ENCODE assay signal across 12 cellular contexts in genomic region chr10:23341004-23341403, GRCh38.
DNase-seq lines count a peak whose midpoint lies in the region; ATAC-seq lines count a peak whose summit lies in the region.
"Had no signal": no experiment of that assay in that cellular context is flagged by ENCODE, and none has a peak within 500 bp of the region (broad histone marks: within the 10 kb centered on the region; RNA-seq: fewer than 3 reads in every experiment).

No MANE protein-coding gene starts in this region.

- no peak overlapping the region for H3K27ac Mint-ChIP-seq in effector memory CD8-positive, alpha-beta T cell
- H3K27ac Mint-ChIP-seq in stimulated activated naive CD8-positive, alpha-beta T cell treated with anti-CD3 and anti-CD28 coated beads, Interleukin-15, amount 100 ng/mL, for 72 hours: peak overlapping the region in 1 of 2 donors; percentile 23

- peak; percentile 40 for ATAC-seq in effector memory CD8-positive, alpha-beta T cell (replicated peaks)
- ATAC-seq in stimulated activated naive CD8-positive, alpha-beta T cell treated with anti-CD3 and anti-CD28 coated beads, Interleukin-15, amount 100 ng/mL, for 72 hours: peak; percentile 72

- peak; percentile 27 for DNase-seq in stimulated activated CD4-positive, alpha-beta T cell treated with anti-CD3 and anti-CD28 coated beads, Interleukin-1b, Interleukin-23, amount 100 ng/mL, for 48 hours
- no peak for DNase-seq in stimulated activated CD4-positive, alpha-beta T cell treated with anti-CD3 and anti-CD28 coated beads, Interleukin-12 subunit alpha, Interleukin-12 subunit beta, amount 100 ng/mL, for 4 hours
- DNase-seq in NAMALWA (ENCODE audit: low spot score) (peak; percentile 6), GM19240 (ENCODE audit: insufficient read length, low spot score) (no peak), AG20443 (ENCODE audit: low spot score) (no peak), NCI-H69 (lab: John Stamatoyannopoulos, UW) (no peak)
- DNase-seq in effector memory CD8-positive, alpha-beta T cell: no peak
- no peak for DNase-seq in stimulated activated naive CD8-positive, alpha-beta T cell treated with anti-CD3 and anti-CD28 coated beads, Interleukin-15, amount 100 ng/mL, for 72 hours
- DNase-seq: activated effector memory CD4-positive, alpha-beta T cell treated with Interleukin-2 at 50 U/mL for 16 hours; KG1; NCI-H2171 treated with DMSO at 0.1 percent for 48 hours; Peyer's patch had no signal

- H3K27me3 Mint-ChIP-seq in effector memory CD8-positive, alpha-beta T cell: peaks cover 14 to 29% of the 10 kb centered on the region in 2 donors
- H3K27me3 Mint-ChIP-seq in stimulated activated naive CD8-positive, alpha-beta T cell treated with anti-CD3 and anti-CD28 coated beads, Interleukin-15, amount 100 ng/mL, for 72 hours: no peaks in the 10 kb centered on the region

- no peaks in the 10 kb centered on the region for H3K9me3 Mint-ChIP-seq in effector memory CD8-positive, alpha-beta T cell
- peaks cover 0 to 7% of the 10 kb centered on the region in 2 donors for H3K9me3 Mint-ChIP-seq in stimulated activated naive CD8-positive, alpha-beta T cell treated with anti-CD3 and anti-CD28 coated beads, Interleukin-15, amount 100 ng/mL, for 72 hours

- H3K36me3 Mint-ChIP-seq in effector memory CD8-positive, alpha-beta T cell (ENCODE audit: insufficient read depth): no peaks in the 10 kb centered on the region

- H3K4me3 Mint-ChIP-seq in effector memory CD8-positive, alpha-beta T cell: no peak overlapping the region
- peak overlapping the region; percentile 7 to 20 for H3K4me3 Mint-ChIP-seq in stimulated activated naive CD8-positive, alpha-beta T cell treated with anti-CD3 and anti-CD28 coated beads, Interleukin-15, amount 100 ng/mL, for 72 hours

- peaks cover 6 to 15% of the 10 kb centered on the region in 2 donors for H3K4me1 Mint-ChIP-seq in effector memory CD8-positive, alpha-beta T cell (ENCODE audit: low read depth in 2 of 2)
- H3K4me1 Mint-ChIP-seq in stimulated activated naive CD8-positive, alpha-beta T cell treated with anti-CD3 and anti-CD28 coated beads, Interleukin-15, amount 100 ng/mL, for 72 hours: peaks cover 86% of the 10 kb centered on the region

Comparison
In these comparisons a context has a peak if more than half of its experiments do, and no peak if none do; other contexts are left out.
1. DNase-seq: peak in stimulated activated CD4-positive, alpha-beta T cell treated with anti-CD3 and anti-CD28 coated beads, Interleukin-1b, Interleukin-23, amount 100 ng/mL, for 48 hours (single experiment) and NAMALWA (single experiment); none in stimulated activated CD4-positive, alpha-beta T cell treated with anti-CD3 and anti-CD28 coated beads, Interleukin-12 subunit alpha, Interleukin-12 subunit beta, amount 100 ng/mL, for 4 hours (single experiment), effector memory CD8-positive, alpha-beta T cell (0 of 3), stimulated activated naive CD8-positive, alpha-beta T cell treated with anti-CD3 and anti-CD28 coated beads, Interleukin-15, amount 100 ng/mL, for 72 hours (0 of 2), GM19240 (single experiment), AG20443 (single experiment) and NCI-H69 (single experiment).
2. H3K4me3 Mint-ChIP-seq: peak in stimulated activated naive CD8-positive, alpha-beta T cell treated with anti-CD3 and anti-CD28 coated beads, Interleukin-15, amount 100 ng/mL, for 72 hours (2 of 2); none in effector memory CD8-positive, alpha-beta T cell (0 of 2).